In the genomic region with DNA sequence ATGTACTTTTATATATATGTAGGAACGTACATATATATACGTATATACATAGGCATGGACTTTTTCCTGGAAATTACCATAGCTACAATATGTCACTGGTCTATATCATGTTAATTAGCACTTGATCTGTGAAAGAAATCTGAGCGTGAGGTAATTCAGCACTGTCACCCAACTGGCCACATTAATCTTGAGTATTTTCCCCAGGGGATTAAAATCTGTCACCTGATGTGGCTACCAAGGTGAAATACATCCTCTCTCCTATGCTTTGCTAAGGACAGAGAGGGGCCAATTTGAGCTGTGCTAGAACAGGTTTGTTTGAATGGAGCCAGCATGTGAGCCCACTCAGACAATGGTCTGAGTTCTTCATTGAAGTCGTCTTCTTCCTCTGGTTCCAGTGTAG, we compare ENCODE assay signal across 21 cellular contexts.
"Had no signal": no experiment of that assay in that cellular context is flagged by ENCODE, and none has a peak within 500 bp of the region (broad histone marks: within the 10 kb centered on the region; RNA-seq: fewer than 3 reads in every experiment).

No MANE protein-coding gene starts in this region.

- H3K4me2 ChIP-seq: neural progenitor cell had no signal

- H3K27ac ChIP-seq: coronary artery, esophagus squamous epithelium, gastrocnemius medialis, left ventricle myocardium inferior, neural progenitor cell, transverse colon, uterus had no signal

- ATAC-seq: activated CD4-positive, CD25-positive, alpha-beta regulatory T cell treated with anti-CD3 and anti-CD28 coated beads, Interleukin-2, amount 50 U/mL, for 24 hours; activated CD8-positive, alpha-beta memory T cell treated with anti-CD3 and anti-CD28 coated beads, Interleukin-2, amount 10 ng/mL, durations not matched to agents 7 days and 5 days; activated CD8-positive, alpha-beta T cell treated with anti-CD3 and anti-CD28 coated beads for 36 hours; activated naive CD8-positive, alpha-beta T cell treated with anti-CD3 and anti-CD28 coated beads, Interleukin-2, amount 50 U/mL, for 24 hours; gastrocnemius medialis; naive thymus-derived CD8-positive, alpha-beta T cell; stimulated activated naive B cell treated with anti-CD40 and anti-IgM and Interleukin-4, amounts not matched to agents 10 μg/mL and 1 μg/mL and 100 μg/mL, for 72 hours had no signal

- H3K4me3 ChIP-seq: coronary artery, esophagus squamous epithelium, gastrocnemius medialis, left ventricle myocardium inferior, neural progenitor cell, transverse colon, uterus had no signal

- H3K9ac ChIP-seq: neural progenitor cell had no signal

- H3K9me3 ChIP-seq: esophagus squamous epithelium, gastrocnemius medialis, transverse colon, uterus had no signal

- DNase-seq: activated CD4-positive, alpha-beta T cell treated with anti-CD3 and anti-CD28 coated beads, Interleukin-2, amount 10 ng/mL, durations not matched to agents 7 days and 5 days; activated CD8-positive, alpha-beta memory T cell treated with anti-CD3 and anti-CD28 coated beads, Interleukin-2, amount 10 ng/mL, durations not matched to agents 7 days and 5 days; activated CD8-positive, alpha-beta T cell treated with anti-CD3 and anti-CD28 coated beads for 36 hours; activated gamma-delta T cell; activated naive CD4-positive, alpha-beta T cell treated with anti-CD3 and anti-CD28 coated beads, Interleukin-2, amount 50 U/mL, for 16 hours; activated naive CD8-positive, alpha-beta T cell treated with anti-CD3 and anti-CD28 coated beads, Interleukin-2, amount 50 U/mL, for 24 hours; cerebellar nuclear complex; esophagus squamous epithelium; gastrocnemius medialis; hippocampal formation; left ventricle myocardium inferior; naive thymus-derived CD8-positive, alpha-beta T cell; retina; stimulated activated CD4-positive, alpha-beta T cell treated with anti-CD3 and anti-CD28 coated beads, Interleukin-2, amount 100 ng/mL, for 48 hours; stimulated activated CD8-positive, alpha-beta memory T cell treated with anti-CD3 and anti-CD28 coated beads, Interleukin-4, amount 100 ng/mL, for 48 hours; stimulated activated naive B cell treated with anti-CD40 and anti-IgM and Interleukin-4, amounts not matched to agents 10 μg/mL and 1 μg/mL and 100 μg/mL, for 72 hours; transverse colon; uterus had no signal

- H2AFZ ChIP-seq: neural progenitor cell had no signal

- H3K36me3 ChIP-seq: esophagus squamous epithelium, gastrocnemius medialis, left ventricle myocardium inferior, neural progenitor cell, transverse colon, uterus had no signal

- H3K27me3 ChIP-seq: esophagus squamous epithelium, gastrocnemius medialis, neural progenitor cell, transverse colon, uterus had no signal

- H3K4me1 ChIP-seq: uterus had no signal
